Comparison of ENCODE assay signal across 13 cellular contexts in the genomic region with DNA sequence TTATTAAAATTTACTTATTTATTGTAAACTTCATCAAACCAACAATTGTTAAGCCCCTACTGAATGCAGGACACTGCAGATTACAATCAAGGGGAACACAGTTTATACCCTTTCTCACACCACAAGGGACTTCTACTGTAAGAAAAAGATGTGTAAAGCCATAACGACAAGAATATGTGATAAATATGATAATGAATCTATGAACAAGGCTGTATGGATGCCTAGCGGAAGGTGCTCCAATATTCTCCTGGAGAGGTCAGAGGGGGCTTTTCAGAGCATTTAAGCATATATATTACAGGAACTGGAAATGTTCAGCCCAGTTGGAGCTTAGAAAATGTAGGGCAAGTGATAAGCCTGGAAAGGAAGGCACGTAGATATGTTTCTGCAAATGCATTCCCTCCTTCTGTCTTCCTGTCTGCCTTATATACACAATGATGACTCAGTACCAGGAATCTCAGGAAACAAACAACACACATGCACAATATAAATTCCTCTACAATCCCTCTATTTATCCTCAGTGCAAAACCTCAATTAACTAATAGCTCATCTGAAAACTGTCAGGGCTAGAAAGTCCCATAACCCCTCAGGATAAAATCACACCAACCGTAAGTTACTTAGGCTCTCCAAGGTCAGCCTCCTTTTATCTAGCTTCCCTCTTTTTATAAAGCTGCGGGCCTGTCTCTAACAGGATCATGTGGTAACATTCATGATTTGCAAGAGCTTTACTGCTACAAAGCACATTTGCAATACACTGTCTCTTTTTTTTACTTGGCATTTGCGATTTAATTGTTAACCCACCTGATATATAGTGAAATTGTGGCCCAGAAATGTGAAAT.
DNase-seq lines count a peak whose midpoint lies in the region; ATAC-seq and FAIRE-seq lines count a peak whose summit lies in the region.
"Had no signal": no experiment of that assay in that cellular context is flagged by ENCODE, and none has a peak within 500 bp of the region (broad histone marks: within the 10 kb centered on the region; RNA-seq: fewer than 3 reads in every experiment).

No MANE protein-coding gene starts in this region.

- H3K27me3 ChIP-seq in effector memory CD4-positive, alpha-beta T cell (replicated peaks; ENCODE audit: control insufficient read depth, insufficient read depth, low read length, poor library complexity, severe bottlenecking) = no peaks in the 10 kb centered on the region
- H3K27me3 ChIP-seq: right atrium auricular region had no signal

- H3K27ac ChIP-seq in effector memory CD4-positive, alpha-beta T cell (ENCODE audit: insufficient read depth, low read length, poor library complexity, severe bottlenecking) = no peak overlapping the region
- H3K27ac ChIP-seq: right atrium auricular region had no signal

- no peaks in the 10 kb centered on the region for H3K4me1 ChIP-seq in effector memory CD4-positive, alpha-beta T cell (ENCODE audit: control insufficient read depth, insufficient read depth, low read length, poor library complexity, severe bottlenecking)

- no peak overlapping the region for H3K4me3 ChIP-seq in effector memory CD4-positive, alpha-beta T cell (ENCODE audit: insufficient read depth, low read depth, low read length, poor library complexity, severe bottlenecking)
- H3K4me3 ChIP-seq: right atrium auricular region had no signal

- DNase-seq in HCEC 1CT = peak; percentile 84
- DNase-seq in SW480 (ENCODE audit: low spot score) = peak; percentile 19
- DNase-seq in fibroblast of the conjunctiva (ENCODE audit: low read depth) = peak; percentile 6
- DNase-seq in urothelium cell line (ENCODE audit: low spot score) = peak; percentile 44
- no peak for DNase-seq in left lobe of liver (ENCODE audit: low spot score)
- no peak for DNase-seq in effector memory CD4-positive, alpha-beta T cell
- no peak for DNase-seq in stimulated activated CD4-positive, alpha-beta T cell treated with anti-CD3 and anti-CD28 coated beads, Interleukin-12 subunit alpha, Interleukin-12 subunit beta, amount 100 ng/mL, for 4 hours
- DNase-seq: activated naive CD8-positive, alpha-beta T cell treated with anti-CD3 and anti-CD28 coated beads, Interleukin-2, amount 10 ng/mL, durations not matched to agents 7 days and 5 days; NCI-H1417 treated with DMSO at 0.1 percent for 48 hours; NCI-H524 treated with DMSO at 0.1 percent for 48 hours had no signal

- ATAC-seq in left lobe of liver = no peak
- ATAC-seq: Right ventricle myocardium inferior had no signal

- no peak for FAIRE-seq in urothelium cell line (lab: Jason Lieb, UNC)
- FAIRE-seq: H1 had no signal

- H3K36me3 ChIP-seq in effector memory CD4-positive, alpha-beta T cell (ENCODE audit: control insufficient read depth, insufficient read depth, low read length) = peaks cover 6% of the 10 kb centered on the region
- H3K36me3 ChIP-seq: right atrium auricular region had no signal

- no peaks in the 10 kb centered on the region for H3K9me3 ChIP-seq in effector memory CD4-positive, alpha-beta T cell (ENCODE audit: control insufficient read depth, low read length)
- H3K9me3 ChIP-seq: right atrium auricular region had no signal

Comparison
In these comparisons a context has a peak if more than half of its experiments do, and no peak if none do; other contexts are left out.
1. DNase-seq: peak in HCEC 1CT (single experiment), SW480 (single experiment), fibroblast of the conjunctiva (single experiment) and urothelium cell line (single experiment); none in left lobe of liver (single experiment), effector memory CD4-positive, alpha-beta T cell (0 of 3) and stimulated activated CD4-positive, alpha-beta T cell treated with anti-CD3 and anti-CD28 coated beads, Interleukin-12 subunit alpha, Interleukin-12 subunit beta, amount 100 ng/mL, for 4 hours (single experiment).